In genomic region chr18:57848374-57848773, GRCh38 we compare ENCODE assay signal across 5 cellular contexts. TPM values are rescaled to one million over a fixed set of nuclear protein-coding genes. Genes with fewer than 3 reads are reported as not detected.
"Had no signal": no experiment of that assay in that cellular context is flagged by ENCODE, and none has a peak within 500 bp of the region (broad histone marks: within the 10 kb centered on the region; RNA-seq: fewer than 3 reads in every experiment).

No MANE protein-coding gene starts in this region.

RNA-seq across cellular contexts. Expression of gene ATP8B1, which starts 45.3 kb away (rescaled TPM):
- total RNA-seq: activated CD4-positive, alpha-beta memory T cell treated with anti-CD3 and anti-CD28 coated beads for 36 hours; activated CD4-positive, alpha-beta T cell treated with anti-CD3 and anti-CD28 coated beads, Interleukin-2, amount 10 ng/mL, durations not matched to agents 7 days and 5 days; activated naive CD4-positive, alpha-beta T cell treated with anti-CD3 and anti-CD28 coated beads, Interleukin-2, amount 50 U/mL, for 72 hours; OCI-LY7; T-helper 2 cell treated with Interferon-gamma antibody and Interleukin-4, amounts not matched to agents 100 ng/mL and 5 ng/mL, for 36 hours had no signal
